Comparison of ENCODE assay signal across 2 cellular contexts in genomic region chr1:101259744-101260148, GRCh38.
TF ChIP-seq lines count a peak whose summit lies in the region.

No MANE protein-coding gene starts in this region.

TF ChIP-seq in A549, 52 proteins besides CTCF, POLR2A, EP300 and RAD21 (continued from another document and continues in another):
- no peak for TF ChIP-seq HMGXB4 (CRISPR knock-in tag; IDR thresholded peaks at IDR 0.05; ENCODE audit: borderline replicate concordance)
- TF ChIP-seq TP53 (CRISPR knock-in tag; IDR thresholded peaks at IDR 0.05): no peak
- TF ChIP-seq PHF8 (IDR thresholded peaks at IDR 0.05; ENCODE audit: borderline replicate concordance, low read depth): no peak
- TF ChIP-seq ATOH8 (CRISPR knock-in tag; IDR thresholded peaks at IDR 0.05; ENCODE audit: low read depth): no peak
- TF ChIP-seq CHD2 (IDR thresholded peaks at IDR 0.05; ENCODE audit: low read length, partially characterized antibody): no peak
- no peak for TF ChIP-seq NPAS2 (CRISPR knock-in tag; IDR thresholded peaks at IDR 0.05; ENCODE audit: borderline replicate concordance)
- no peak for TF ChIP-seq HOXB13 (CRISPR knock-in tag; IDR thresholded peaks at IDR 0.05; ENCODE audit: low read depth)
- TF ChIP-seq HDAC2 (IDR thresholded peaks at IDR 0.05): no peak
- no peak for TF ChIP-seq GATA3 (IDR thresholded peaks at IDR 0.05; ENCODE audit: borderline replicate concordance)
- TF ChIP-seq REST (IDR thresholded peaks at IDR 0.05): no peak
- TF ChIP-seq ZNF302 (CRISPR knock-in tag; IDR thresholded peaks at IDR 0.05): no peak
- TF ChIP-seq BHLHE40 (IDR thresholded peaks at IDR 0.05; ENCODE audit: low read depth, low read length): no peak
- TF ChIP-seq BCL3 (IDR thresholded peaks at IDR 0.05): no peak
- TF ChIP-seq HES2 (IDR thresholded peaks at IDR 0.05): no peak
- no peak for TF ChIP-seq TFCP2L1 (CRISPR knock-in tag; IDR thresholded peaks at IDR 0.05)
- no peak for TF ChIP-seq MYC (IDR thresholded peaks at IDR 0.05; ENCODE audit: borderline replicate concordance, low read length)
- peak; percentile 60; the same call in 1 of the 2 replicates for TF ChIP-seq NFE2L2 (conservative IDR thresholded peaks at IDR 0.05; ENCODE audit: low read length)
- no peak for TF ChIP-seq ZSCAN20 (CRISPR knock-in tag; IDR thresholded peaks at IDR 0.05)
- no peak for TF ChIP-seq JUN (IDR thresholded peaks at IDR 0.05)
- no peak for TF ChIP-seq SMC3 (IDR thresholded peaks at IDR 0.05)
- no peak for TF ChIP-seq EHF (CRISPR knock-in tag; IDR thresholded peaks at IDR 0.05)
- no peak for TF ChIP-seq RARB (CRISPR knock-in tag; IDR thresholded peaks at IDR 0.05)
- peak; percentile 96 for TF ChIP-seq MAFK (IDR thresholded peaks at IDR 0.05; ENCODE audit: partially characterized antibody)
- TF ChIP-seq CHD4 (IDR thresholded peaks at IDR 0.05; ENCODE audit: borderline replicate concordance): no peak
- no peak for TF ChIP-seq PBX3 (IDR thresholded peaks at IDR 0.05)
- TF ChIP-seq HOXB5 (CRISPR knock-in tag; IDR thresholded peaks at IDR 0.05): no peak

TF ChIP-seq in HCT116, 20 proteins besides CTCF, POLR2A, EP300 and RAD21 (continued from another document):
- TF ChIP-seq REST (IDR thresholded peaks at IDR 0.05; ENCODE audit: low read depth) (no peak), ZBTB33 (IDR thresholded peaks at IDR 0.05; ENCODE audit: extremely low read depth, insufficient replicate concordance, low read length) (no peak), FOSL1 (IDR thresholded peaks at IDR 0.05; ENCODE audit: low read depth) (0 out of 2 replicates have a peak, but pooled peaks have one; percentile 37), MAX (IDR thresholded peaks at IDR 0.05) (no peak), ATF3 (IDR thresholded peaks at IDR 0.05) (no peak), ELF1 (IDR thresholded peaks at IDR 0.05; ENCODE audit: borderline replicate concordance, low read depth) (no peak), EZH2phosphoT487 (IDR thresholded peaks at IDR 0.05; ENCODE audit: borderline replicate concordance) (no peak), SRF (IDR thresholded peaks at IDR 0.05; ENCODE audit: low read depth) (no peak), ZNF274 (IDR thresholded peaks at IDR 0.05; ENCODE audit: low read depth, low read length) (no peak), CBX3 (IDR thresholded peaks at IDR 0.05; ENCODE audit: low read depth) (no peak)
TF ChIP-seq in HCT116: peak in this region for 3.
